8 cellular contexts compared by ENCODE assay signal in the genomic region with DNA sequence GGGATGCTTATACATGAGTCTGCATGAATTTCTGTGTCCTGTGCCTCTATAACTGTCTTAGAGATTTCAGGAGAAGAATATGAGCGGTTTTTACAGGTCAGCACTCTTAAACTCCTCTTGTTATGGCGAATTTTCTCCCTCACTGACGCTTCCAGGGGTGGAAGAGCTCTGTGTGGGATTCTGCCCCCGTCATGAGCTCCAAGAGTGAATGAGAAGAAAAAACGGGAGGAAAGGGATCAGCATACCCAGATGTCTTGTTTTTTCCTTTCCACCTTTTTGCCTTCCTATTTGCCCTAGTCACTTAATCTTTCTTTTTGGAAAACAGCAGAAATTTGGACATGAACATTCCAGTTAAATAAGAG. TPM values are rescaled to one million over a fixed set of nuclear protein-coding genes. Genes with fewer than 3 reads are reported as not detected.
DNase-seq lines count a peak whose midpoint lies in the region; ATAC-seq and TF ChIP-seq lines count a peak whose summit lies in the region.

No MANE protein-coding gene starts in this region.

- H3K4me3 ChIP-seq in BLaER1 treated with 17β-estradiol and CSF1 and Interleukin-3, amounts not matched to agents 10 nM and 100 nM = peak overlapping the region; percentile 65 to 85 (median 76)
- peak overlapping the region; percentile 91 for H3K4me3 ChIP-seq in coronary artery

- H3K9ac ChIP-seq in BLaER1 treated with 17β-estradiol and CSF1 and Interleukin-3, amounts not matched to agents 10 nM and 100 nM = peak overlapping the region; percentile 73 to 82 (median 80)

- H3K27me3 Mint-ChIP-seq in IgD-negative memory B cell (no peaks in the 10 kb centered on the region), natural killer cell (ENCODE audit: low read depth in 2 of 2) (peaks cover 10 to 14% of the 10 kb centered on the region in 2 donors)

- peaks cover 18 to 37% (median 25%) of the 10 kb centered on the region in 10 experiments for H3K4me1 ChIP-seq in BLaER1 treated with 17β-estradiol and CSF1 and Interleukin-3, amounts not matched to agents 10 nM and 100 nM

- peaks cover 15 to 21% (median 18%) of the 10 kb centered on the region in 3 donors for H3K4me1 Mint-ChIP-seq in IgD-negative memory B cell
- H3K4me1 Mint-ChIP-seq in natural killer cell = peaks cover 12 to 14% of the 10 kb centered on the region in 2 donors

- H3K36me3 Mint-ChIP-seq in IgD-negative memory B cell = no peaks in the 10 kb centered on the region
- H3K36me3 Mint-ChIP-seq in natural killer cell = no peaks in the 10 kb centered on the region

- intact Hi-C loops in natural killer cell (cut with micrococcal nuclease) = no loop called here

- DNase-seq in coronary artery (ENCODE audit: low spot score) = no peak
- DNase-seq in natural killer cell = no peak
- no peak for DNase-seq in NCI-H2081 treated with DMSO at 0.1 percent for 48 hours (lab: John Stamatoyannopoulos, UW)
- DNase-seq in H4 (ENCODE audit: low spot score) = no peak
- DNase-seq in ureter (ENCODE audit: low spot score) = no peak

- no peak for ATAC-seq in natural killer cell
- no peak for ATAC-seq in HG03097 (IDR thresholded peaks at IDR 0.05; ENCODE audit: low FRiP score, unreplicated experiment)

- H3K4me2 ChIP-seq in BLaER1 treated with 17β-estradiol and CSF1 and Interleukin-3, amounts not matched to agents 10 nM and 100 nM = peak overlapping the region; percentile 76 to 96 (median 90)

- H3K36me3 ChIP-seq in BLaER1 treated with 17β-estradiol and CSF1 and Interleukin-3, amounts not matched to agents 10 nM and 100 nM = peaks cover 23 to 33% (median 29%) of the 10 kb centered on the region in 11 experiments

- no peaks in the 10 kb centered on the region for H3K27me3 ChIP-seq in BLaER1 treated with 17β-estradiol and CSF1 and Interleukin-3, amounts not matched to agents 10 nM and 100 nM

- peak overlapping the region; percentile 8 to 80 (median 72); a peak in 21 of 22 replicates for H3K27ac ChIP-seq in BLaER1 treated with 17β-estradiol and CSF1 and Interleukin-3, amounts not matched to agents 10 nM and 100 nM
- peak overlapping the region; percentile 73 to 76 for H3K27ac ChIP-seq in coronary artery

- H3K9me3 Mint-ChIP-seq in IgD-negative memory B cell = no peaks in the 10 kb centered on the region
- no peaks in the 10 kb centered on the region for H3K9me3 Mint-ChIP-seq in natural killer cell

- peak overlapping the region; percentile 91 to 99 (median 97) for H3K4me3 Mint-ChIP-seq in IgD-negative memory B cell
- peak overlapping the region; percentile 91 for H3K4me3 Mint-ChIP-seq in natural killer cell

- TF ChIP-seq CTCF in coronary artery (IDR thresholded peaks at IDR 0.05) (no peak), natural killer cell (IDR thresholded peaks at IDR 0.05) (no peak)

- no peaks in the 10 kb centered on the region for H3K9me3 ChIP-seq in BLaER1 treated with 17β-estradiol and CSF1 and Interleukin-3, amounts not matched to agents 10 nM and 100 nM (replicated peaks in 1 of 11)

- H3K27ac Mint-ChIP-seq in IgD-negative memory B cell = peak overlapping the region; percentile 14 to 89 (median 61)
- no peak overlapping the region for H3K27ac Mint-ChIP-seq in natural killer cell

- no peaks in the 10 kb centered on the region for H4K20me1 ChIP-seq in BLaER1 treated with 17β-estradiol and CSF1 and Interleukin-3, amounts not matched to agents 10 nM and 100 nM

RNA-seq across cellular contexts. Expression of a gene that starts 0.7 kb away (rescaled TPM):
- 7.5 TPM for polyA plus RNA-seq in IgD-negative memory B cell
- total RNA-seq in natural killer cell (10 to 100 TPM in 1 of 3 donors, 1 to 10 TPM in 2; 6.2 to 13.5 (median 6.4) TPM), ureter (55.1 TPM)
- 52.7 and 56.5 TPM in 2 replicates for total RNA-seq in H4 (2014; rRNA removed; shearing (Covaris generic))

RNA-seq across cellular contexts. Expression of a gene that starts 13.9 kb away (rescaled TPM):
- polyA plus RNA-seq in IgD-negative memory B cell = 12.6 TPM
- total RNA-seq in natural killer cell (10 to 100 TPM; 35.6 to 39.6 (median 36.8) TPM), ureter (32.3 TPM)
- 29.2 and 35.8 TPM in 2 replicates for total RNA-seq in H4 (2014; rRNA removed; shearing (Covaris generic))

RNA-seq across cellular contexts. Expression of a gene that starts 37.5 kb away (rescaled TPM):
- 59.9 TPM for polyA plus RNA-seq in IgD-negative memory B cell
- total RNA-seq in natural killer cell (10 to 100 TPM; 62.9 to 73.8 (median 71.3) TPM), ureter (51.1 TPM)
- total RNA-seq in H4 (2014; rRNA removed; shearing (Covaris generic)) = 22.6 and 37.1 TPM in 2 replicates

Comparison
In these comparisons a context has a peak if more than half of its experiments do, and no peak if none do; other contexts are left out.
1. H3K27ac Mint-ChIP-seq: peak in IgD-negative memory B cell (3 of 3); none in natural killer cell (0 of 2).